In genomic region chr7:4998830-4999768, GRCh38 we compare ENCODE assay signal across 1 cellular context.
TF ChIP-seq lines count a peak whose summit lies in the region.

No MANE protein-coding gene starts in this region.

TF ChIP-seq in WTC11, 78 proteins besides CTCF, POLR2A, EP300 and RAD21 (continued from another document):
- no peak for TF ChIP-seq AR (CRISPR knock-in tag; IDR thresholded peaks at IDR 0.05)
- TF ChIP-seq TEAD1 (CRISPR knock-in tag; IDR thresholded peaks at IDR 0.05): no peak
- no peak for TF ChIP-seq ZBTB43 (CRISPR knock-in tag; IDR thresholded peaks at IDR 0.05)
- no peak for TF ChIP-seq ZNF232 (CRISPR knock-in tag; IDR thresholded peaks at IDR 0.05)
- TF ChIP-seq CBFB (CRISPR knock-in tag; IDR thresholded peaks at IDR 0.05; ENCODE audit: low read depth): no peak
- no peak for TF ChIP-seq SMAD4 (CRISPR knock-in tag; IDR thresholded peaks at IDR 0.05)
- TF ChIP-seq HMGA2 (CRISPR knock-in tag; IDR thresholded peaks at IDR 0.05): no peak
- no peak for TF ChIP-seq STAT6 (CRISPR knock-in tag; conservative IDR thresholded peaks at IDR 0.05; ENCODE audit: low read depth)
- TF ChIP-seq RORB (CRISPR knock-in tag; IDR thresholded peaks at IDR 0.05): no peak
- no peak for TF ChIP-seq ZNF425 (CRISPR knock-in tag; conservative IDR thresholded peaks at IDR 0.05)
- no peak for TF ChIP-seq IRF1 (CRISPR knock-in tag; IDR thresholded peaks at IDR 0.05)
- TF ChIP-seq GTF2I (CRISPR knock-in tag; conservative IDR thresholded peaks at IDR 0.05): no peak
- TF ChIP-seq RELA (CRISPR knock-in tag; IDR thresholded peaks at IDR 0.05; ENCODE audit: borderline replicate concordance): no peak
- TF ChIP-seq ZMAT4 (CRISPR knock-in tag; IDR thresholded peaks at IDR 0.05): no peak
- no peak for TF ChIP-seq ZNF671 (CRISPR knock-in tag; IDR thresholded peaks at IDR 0.05)
- no peak for TF ChIP-seq USF2 (CRISPR knock-in tag; IDR thresholded peaks at IDR 0.05)
TF ChIP-seq in WTC11: peak in this region for 0.
